17 cellular contexts compared by ENCODE assay signal in the genomic region with DNA sequence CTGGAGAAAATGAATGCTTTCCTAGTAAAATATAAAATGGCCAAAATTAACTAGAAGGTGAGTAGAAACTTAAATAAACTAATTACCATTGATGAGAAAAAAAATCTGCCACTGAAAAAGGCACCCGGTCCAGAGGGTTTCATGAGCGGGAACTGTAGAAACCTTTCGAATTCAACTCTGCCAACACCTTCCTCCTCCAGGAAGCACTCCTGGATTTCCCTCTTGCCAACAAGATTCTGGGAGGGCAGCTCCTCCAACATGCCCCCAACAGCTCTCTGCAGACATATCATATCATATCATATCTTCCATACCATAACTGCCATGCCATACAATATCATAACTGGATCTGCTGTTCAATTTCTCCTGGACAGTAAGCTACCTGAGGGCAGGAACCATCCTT. TPM values are rescaled to one million over a fixed set of nuclear protein-coding genes. Genes with fewer than 3 reads are reported as not detected.
DNase-seq lines count a peak whose midpoint lies in the region; ATAC-seq, FAIRE-seq and TF ChIP-seq lines count a peak whose summit lies in the region.
"Had no signal": no experiment of that assay in that cellular context is flagged by ENCODE, and none has a peak within 500 bp of the region (broad histone marks: within the 10 kb centered on the region; RNA-seq: fewer than 3 reads in every experiment).

No MANE protein-coding gene starts in this region.

- CTCF ChIA-PET in A549 (lab: Yijun Ruan, JAX) (interaction anchor here (1.1 to 11.0 kb wide), 6 partner anchors 11 to 266 kb away, joined by 3 to 331 read pairs (median 56); no protein-coding TSS in a partner anchor), HCT116 (lab: Charles Lee) (no interaction called here)

- no peak overlapping the region for H2AFZ ChIP-seq in HCT116 (ENCODE audit: low read depth, low read length, poor library complexity, severe bottlenecking)

- TF ChIP-seq CTCF in A549 (IDR thresholded peaks at IDR 0.05) (no peak), HCT116 (IDR thresholded peaks at IDR 0.05 in 2 of 3, conservative IDR thresholded peaks at IDR 0.05 in 1 of 3; ENCODE audit: borderline replicate concordance in 1 of 3, insufficient read depth in 1 of 3, low read depth in 2 of 3, low read length in 2 of 3) (no peak), colonic mucosa (IDR thresholded peaks at IDR 0.05) (no peak), esophagus muscularis mucosa (IDR thresholded peaks at IDR 0.05) (no peak)

- POLR2A ChIA-PET in A549 (lab: Yijun Ruan, JAX): no interaction called here
- POLR2A ChIA-PET in HCT116 (lab: Charles Lee): no interaction called here

- H4K20me1 ChIP-seq in HCT116 (ENCODE audit: insufficient read depth): no peaks in the 10 kb centered on the region

- TF ChIP-seq RAD21 in A549 (conservative IDR thresholded peaks at IDR 0.05 in 1 of 2, IDR thresholded peaks at IDR 0.05 in 1 of 2) (no peak), HCT116 (IDR thresholded peaks at IDR 0.05; ENCODE audit: low read depth) (no peak)

- FAIRE-seq in A549 (lab: Jason Lieb, UNC): no peak
- FAIRE-seq: H1 had no signal

- WGBS in A549 (ENCODE audit: missing lambda C conversion rate): 88% methylated on average over 3 of the region's 3 CpGs
- 64% methylated on average over 3 of the region's 3 CpGs for WGBS in esophagus muscularis mucosa

- TF ChIP-seq EP300 in A549 (IDR thresholded peaks at IDR 0.05) (no peak), esophagus muscularis mucosa (IDR thresholded peaks at IDR 0.05) (no peak)

- H3K4me3 ChIP-seq in A549: no peak overlapping the region
- H3K4me3 ChIP-seq in HCT116 (replicated peaks in 1 of 2; ENCODE audit: low read depth in 1 of 2, low read length in 2 of 2): no peak overlapping the region
- peak overlapping the region; percentile 53 for H3K4me3 ChIP-seq in colonic mucosa
- peak overlapping the region; percentile 71 to 77 for H3K4me3 ChIP-seq in mucosa of rectum (ENCODE audit: low read length in 2 of 2)
- H3K4me3 ChIP-seq in esophagus muscularis mucosa: no peak overlapping the region
- H3K4me3 ChIP-seq: BLaER1 treated with 17β-estradiol and CSF1 and Interleukin-3, amounts not matched to agents 10 nM and 100 nM had no signal

- intact Hi-C loops in HCT116 (cut with micrococcal nuclease): no loop called here
- intact Hi-C loops in colonic mucosa (cut with DNase I): no loop called here
- intact Hi-C loops in esophagus muscularis mucosa (cut with DNase I): no loop called here

- H3K9ac ChIP-seq in HCT116 (ENCODE audit: low read length) (no peak overlapping the region), colonic mucosa (ENCODE audit: low read depth in 2 of 2, low read length in 2 of 2) (peak overlapping the region in 1 of 2 donors; percentile 96), mucosa of rectum (ENCODE audit: low read depth in 1 of 2, low read length in 2 of 2) (peak overlapping the region; percentile 26 to 94)

- RAD21 ChIA-PET in HCT116 (lab: Charles Lee; ENCODE audit: low non-redundant PET in 1 of 2, low total read pairs in 2 of 2, uncharacterized antibody in 2 of 2, unreplicated experiment in 2 of 2): no interaction called here

- TF ChIP-seq POLR2A in A549 (IDR thresholded peaks at IDR 0.05; ENCODE audit: low read length): no peak
- no peak for TF ChIP-seq POLR2A in HCT116 (IDR thresholded peaks at IDR 0.05; ENCODE audit: borderline replicate concordance, extremely low read depth, insufficient read depth, insufficient read length)
- TF ChIP-seq POLR2A in esophagus muscularis mucosa (IDR thresholded peaks at IDR 0.05; ENCODE audit: low read depth): no peak

- BruUV-seq in HCT116 (replicated peaks; lab: Mats Ljungman, UMichigan): no TSS peak

- H3K27ac ChIP-seq in A549 (no peak overlapping the region), HCT116 (ENCODE audit: low read depth, low read length) (no peak overlapping the region), colonic mucosa (no peak overlapping the region), mucosa of rectum (ENCODE audit: low read depth in 2 of 2, low read length in 2 of 2) (peak overlapping the region; percentile 93 to 98), esophagus muscularis mucosa (replicated peaks in 1 of 4) (no peak overlapping the region)

- ATAC-seq in A549: no peak
- no peak for ATAC-seq in HCT116
- no peak for ATAC-seq in HG03565 (IDR thresholded peaks at IDR 0.05; ENCODE audit: unreplicated experiment)

- no peaks in the 10 kb centered on the region for H3K9me2 ChIP-seq in HCT116 (ENCODE audit: insufficient read depth)

- peaks cover 26% of the 10 kb centered on the region for H3K4me1 ChIP-seq in A549
- peaks cover 15 to 41% of the 10 kb centered on the region in 2 experiments; a peak in 3 of 4 replicates for H3K4me1 ChIP-seq in HCT116 (ENCODE audit: control insufficient read depth in 1 of 2, insufficient read depth in 2 of 2, low read length in 2 of 2)
- H3K4me1 ChIP-seq in colonic mucosa: peaks cover 17% of the 10 kb centered on the region
- peaks cover 26 to 36% of the 10 kb centered on the region in 2 donors for H3K4me1 ChIP-seq in mucosa of rectum (ENCODE audit: control insufficient read depth in 2 of 2, insufficient read depth in 2 of 2, low read length in 2 of 2)
- peaks cover 7 to 23% (median 11%) of the 10 kb centered on the region in 4 donors for H3K4me1 ChIP-seq in esophagus muscularis mucosa

- peaks cover 58% of the 10 kb centered on the region for H3K79me2 ChIP-seq in HCT116 (ENCODE audit: insufficient read depth, low read length)

- H3K27me3 ChIP-seq in HCT116 (ENCODE audit: insufficient read depth, low read length) (no peaks in the 10 kb centered on the region), colonic mucosa (no peaks in the 10 kb centered on the region), mucosa of rectum (ENCODE audit: control insufficient read depth in 2 of 2, insufficient read depth in 2 of 2, low read length in 2 of 2) (no peaks in the 10 kb centered on the region), esophagus muscularis mucosa (peaks cover 0 to 23% (median 0%) of the 10 kb centered on the region in 4 donors)
- H3K27me3 ChIP-seq: BLaER1 treated with 17β-estradiol and CSF1 and Interleukin-3, amounts not matched to agents 10 nM and 100 nM had no signal

- H3K4me2 ChIP-seq in A549 (no peak overlapping the region), HCT116 (ENCODE audit: low read length) (peak overlapping the region; percentile 95; the same call in 1 of the 2 replicates)
- H3K4me2 ChIP-seq: BLaER1 treated with 17β-estradiol and CSF1 and Interleukin-3, amounts not matched to agents 10 nM and 100 nM had no signal

- no peak for DNase-seq in A549 (ENCODE audit: low read depth in 1 of 2, low spot score in 1 of 2)
- DNase-seq in HCT116 (ENCODE audit: low read depth, low spot score): no peak
- DNase-seq in colonic mucosa: no peak
- no peak for DNase-seq in activated naive CD4-positive, alpha-beta T cell (lab: John Stamatoyannopoulos, UW)
- DNase-seq in esophagus muscularis mucosa (ENCODE audit: extremely low spot score): no peak
- DNase-seq: CD8-positive, alpha-beta memory T cell; DMS79; KBM-7; MV-4-11; NCI-H1694 treated with DMSO at 0.1 percent for 48 hours; NCI-H510A; NCI-H748 treated with DMSO at 0.1 percent for 48 hours; SIG-M5 had no signal

- H3K9me3 ChIP-seq in A549: no peaks in the 10 kb centered on the region
- H3K9me3 ChIP-seq in HCT116 (ENCODE audit: control insufficient read depth in 1 of 2, insufficient read depth in 1 of 2, low read depth in 1 of 2, low read length in 2 of 2): no peaks in the 10 kb centered on the region
- no peaks in the 10 kb centered on the region for H3K9me3 ChIP-seq in colonic mucosa
- H3K9me3 ChIP-seq in mucosa of rectum (ENCODE audit: control insufficient read depth in 2 of 2, low read length in 2 of 2): no peaks in the 10 kb centered on the region
- H3K9me3 ChIP-seq in esophagus muscularis mucosa: no peaks in the 10 kb centered on the region
- H3K9me3 ChIP-seq: BLaER1 treated with 17β-estradiol and CSF1 and Interleukin-3, amounts not matched to agents 10 nM and 100 nM had no signal

- H3K36me3 ChIP-seq in HCT116 (ENCODE audit: control insufficient read depth in 1 of 2, insufficient read depth in 2 of 2, low read length in 2 of 2) (peaks cover 3% of the 10 kb centered on the region in 2 experiments; a peak in 2 of 4 replicates), colonic mucosa (no peaks in the 10 kb centered on the region), mucosa of rectum (ENCODE audit: control insufficient read depth in 2 of 2, insufficient read depth in 2 of 2, low read length in 2 of 2) (no peaks in the 10 kb centered on the region), esophagus muscularis mucosa (peaks cover 0 to 9% (median 0%) of the 10 kb centered on the region in 4 donors)

TF ChIP-seq in A549, 52 proteins besides CTCF, POLR2A, EP300 and RAD21 (continues in another document):
- TF ChIP-seq, protein P1, sequence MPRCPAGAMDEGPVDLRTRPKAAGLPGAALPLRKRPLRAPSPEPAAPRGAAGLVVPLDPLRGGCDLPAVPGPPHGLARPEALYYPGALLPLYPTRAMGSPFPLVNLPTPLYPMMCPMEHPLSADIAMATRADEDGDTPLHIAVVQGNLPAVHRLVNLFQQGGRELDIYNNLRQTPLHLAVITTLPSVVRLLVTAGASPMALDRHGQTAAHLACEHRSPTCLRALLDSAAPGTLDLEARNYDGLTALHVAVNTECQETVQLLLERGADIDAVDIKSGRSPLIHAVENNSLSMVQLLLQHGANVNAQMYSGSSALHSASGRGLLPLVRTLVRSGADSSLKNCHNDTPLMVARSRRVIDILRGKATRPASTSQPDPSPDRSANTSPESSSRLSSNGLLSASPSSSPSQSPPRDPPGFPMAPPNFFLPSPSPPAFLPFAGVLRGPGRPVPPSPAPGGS (IDR thresholded peaks at IDR 0.05): no peak
- TF ChIP-seq ZFP36 (IDR thresholded peaks at IDR 0.05; ENCODE audit: borderline replicate concordance, partially characterized antibody): peak; percentile 89

TF ChIP-seq in HCT116, 20 proteins besides CTCF, POLR2A, EP300 and RAD21 (continues in another document):
- TF ChIP-seq TCF7L2 (IDR thresholded peaks at IDR 0.05; ENCODE audit: borderline replicate concordance, extremely low read depth, insufficient read depth, insufficient read length) (no peak), CEBPB (IDR thresholded peaks at IDR 0.05; ENCODE audit: low read depth) (no peak), SIN3A (IDR thresholded peaks at IDR 0.05; ENCODE audit: low read depth) (no peak)
- TF ChIP-seq, protein P2, sequence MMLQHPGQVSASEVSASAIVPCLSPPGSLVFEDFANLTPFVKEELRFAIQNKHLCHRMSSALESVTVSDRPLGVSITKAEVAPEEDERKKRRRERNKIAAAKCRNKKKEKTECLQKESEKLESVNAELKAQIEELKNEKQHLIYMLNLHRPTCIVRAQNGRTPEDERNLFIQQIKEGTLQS (IDR thresholded peaks at IDR 0.05): no peak

RNA-seq across cellular contexts. Expression of a gene that starts 9.4 kb away (rescaled TPM):
- polyA plus RNA-seq in A549 (2011; rRNA removed) (7.7 and 10.0 TPM in 2 replicates), A549 (2017; fragmentation: RNase III; extraction: RNeasy Plus Mini Kit Qiagen cat#74134 plus additional on column Dnase treatment) (15.2 to 16.4 TPM (median 15.7 TPM) in 3 replicates)
- polyA plus RNA-seq in A549 (2012; cell fraction: cytosol; rRNA removed): 21.4 and 21.7 TPM in 2 replicates
- 75.5 and 149 TPM in 2 replicates for polyA plus RNA-seq in A549 (2012; cell fraction: nucleus; rRNA removed)
- polyA minus RNA-seq in A549 (2011; rRNA and poly(A)+ RNA removed): 13.2 and 14.6 TPM in 2 replicates
- total RNA-seq in HCT116 (2021; ENCODE audit: unreplicated experiment) (46.7 TPM), colonic mucosa (100 to 1,000 TPM; 107 to 165 TPM), esophagus muscularis mucosa (10 to 100 TPM; 11.2 to 15.0 (median 12.9) TPM)
- 32.4 and 34.4 TPM in 2 replicates for polyA plus RNA-seq in HCT116 (2012)

Comparison
In these comparisons a context has a peak if more than half of its experiments do, and no peak if none do; other contexts are left out.
1. H3K27ac ChIP-seq: peak in mucosa of rectum (2 of 2); none in A549 (0 of 2), HCT116 (single experiment), colonic mucosa (single experiment) and esophagus muscularis mucosa (0 of 4).
2. H3K4me3 ChIP-seq: peak in colonic mucosa (single experiment) and mucosa of rectum (2 of 2); none in A549 (single experiment), HCT116 (0 of 2) and esophagus muscularis mucosa (0 of 4).